In the genomic region with DNA sequence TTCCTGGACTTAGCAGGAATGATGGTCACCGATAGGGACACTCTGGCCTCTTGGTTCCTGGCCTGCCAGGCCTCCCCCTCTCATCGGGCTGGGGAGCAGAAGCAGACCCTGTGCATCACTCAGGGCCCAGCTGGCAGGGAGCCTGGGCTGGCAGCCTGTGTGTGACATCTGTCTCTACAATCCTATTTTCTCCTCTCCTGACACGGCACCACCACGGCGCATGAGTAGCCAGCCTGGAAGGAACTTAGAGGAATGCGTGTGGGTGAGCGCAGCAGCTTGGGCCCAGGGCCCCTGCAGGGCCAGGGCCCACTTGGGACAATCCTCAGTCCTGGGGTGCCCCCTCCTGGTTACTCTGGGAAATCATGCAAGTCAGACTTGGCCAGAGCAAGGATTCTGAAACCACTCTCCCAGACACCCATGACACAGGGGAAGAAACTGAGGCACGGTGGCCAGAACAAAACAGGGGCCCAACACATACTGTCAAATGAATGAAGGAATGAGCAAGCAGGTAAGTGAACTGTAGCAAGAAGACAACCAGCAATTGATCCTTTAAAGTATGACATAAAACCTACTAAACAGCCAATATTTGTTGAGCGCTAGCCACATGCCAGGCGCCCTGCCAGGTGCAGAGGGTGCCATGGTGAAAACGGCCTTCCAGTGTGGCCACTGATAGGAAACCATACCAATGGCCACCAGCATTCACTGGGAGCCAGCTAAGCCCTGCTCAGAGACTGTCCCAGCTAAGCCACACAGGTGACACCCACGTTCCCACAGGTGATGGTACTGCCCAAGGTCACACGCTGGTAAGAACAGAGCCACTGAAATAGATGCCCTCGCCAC, we compare ENCODE assay signal across 1 cellular context.
TF ChIP-seq lines count a peak whose summit lies in the region.

No MANE protein-coding gene starts in this region.

TF ChIP-seq in K562, 482 proteins besides CTCF, POLR2A, EP300 and RAD21 (continued from another document and continues in another):
- TF ChIP-seq, protein P1, sequence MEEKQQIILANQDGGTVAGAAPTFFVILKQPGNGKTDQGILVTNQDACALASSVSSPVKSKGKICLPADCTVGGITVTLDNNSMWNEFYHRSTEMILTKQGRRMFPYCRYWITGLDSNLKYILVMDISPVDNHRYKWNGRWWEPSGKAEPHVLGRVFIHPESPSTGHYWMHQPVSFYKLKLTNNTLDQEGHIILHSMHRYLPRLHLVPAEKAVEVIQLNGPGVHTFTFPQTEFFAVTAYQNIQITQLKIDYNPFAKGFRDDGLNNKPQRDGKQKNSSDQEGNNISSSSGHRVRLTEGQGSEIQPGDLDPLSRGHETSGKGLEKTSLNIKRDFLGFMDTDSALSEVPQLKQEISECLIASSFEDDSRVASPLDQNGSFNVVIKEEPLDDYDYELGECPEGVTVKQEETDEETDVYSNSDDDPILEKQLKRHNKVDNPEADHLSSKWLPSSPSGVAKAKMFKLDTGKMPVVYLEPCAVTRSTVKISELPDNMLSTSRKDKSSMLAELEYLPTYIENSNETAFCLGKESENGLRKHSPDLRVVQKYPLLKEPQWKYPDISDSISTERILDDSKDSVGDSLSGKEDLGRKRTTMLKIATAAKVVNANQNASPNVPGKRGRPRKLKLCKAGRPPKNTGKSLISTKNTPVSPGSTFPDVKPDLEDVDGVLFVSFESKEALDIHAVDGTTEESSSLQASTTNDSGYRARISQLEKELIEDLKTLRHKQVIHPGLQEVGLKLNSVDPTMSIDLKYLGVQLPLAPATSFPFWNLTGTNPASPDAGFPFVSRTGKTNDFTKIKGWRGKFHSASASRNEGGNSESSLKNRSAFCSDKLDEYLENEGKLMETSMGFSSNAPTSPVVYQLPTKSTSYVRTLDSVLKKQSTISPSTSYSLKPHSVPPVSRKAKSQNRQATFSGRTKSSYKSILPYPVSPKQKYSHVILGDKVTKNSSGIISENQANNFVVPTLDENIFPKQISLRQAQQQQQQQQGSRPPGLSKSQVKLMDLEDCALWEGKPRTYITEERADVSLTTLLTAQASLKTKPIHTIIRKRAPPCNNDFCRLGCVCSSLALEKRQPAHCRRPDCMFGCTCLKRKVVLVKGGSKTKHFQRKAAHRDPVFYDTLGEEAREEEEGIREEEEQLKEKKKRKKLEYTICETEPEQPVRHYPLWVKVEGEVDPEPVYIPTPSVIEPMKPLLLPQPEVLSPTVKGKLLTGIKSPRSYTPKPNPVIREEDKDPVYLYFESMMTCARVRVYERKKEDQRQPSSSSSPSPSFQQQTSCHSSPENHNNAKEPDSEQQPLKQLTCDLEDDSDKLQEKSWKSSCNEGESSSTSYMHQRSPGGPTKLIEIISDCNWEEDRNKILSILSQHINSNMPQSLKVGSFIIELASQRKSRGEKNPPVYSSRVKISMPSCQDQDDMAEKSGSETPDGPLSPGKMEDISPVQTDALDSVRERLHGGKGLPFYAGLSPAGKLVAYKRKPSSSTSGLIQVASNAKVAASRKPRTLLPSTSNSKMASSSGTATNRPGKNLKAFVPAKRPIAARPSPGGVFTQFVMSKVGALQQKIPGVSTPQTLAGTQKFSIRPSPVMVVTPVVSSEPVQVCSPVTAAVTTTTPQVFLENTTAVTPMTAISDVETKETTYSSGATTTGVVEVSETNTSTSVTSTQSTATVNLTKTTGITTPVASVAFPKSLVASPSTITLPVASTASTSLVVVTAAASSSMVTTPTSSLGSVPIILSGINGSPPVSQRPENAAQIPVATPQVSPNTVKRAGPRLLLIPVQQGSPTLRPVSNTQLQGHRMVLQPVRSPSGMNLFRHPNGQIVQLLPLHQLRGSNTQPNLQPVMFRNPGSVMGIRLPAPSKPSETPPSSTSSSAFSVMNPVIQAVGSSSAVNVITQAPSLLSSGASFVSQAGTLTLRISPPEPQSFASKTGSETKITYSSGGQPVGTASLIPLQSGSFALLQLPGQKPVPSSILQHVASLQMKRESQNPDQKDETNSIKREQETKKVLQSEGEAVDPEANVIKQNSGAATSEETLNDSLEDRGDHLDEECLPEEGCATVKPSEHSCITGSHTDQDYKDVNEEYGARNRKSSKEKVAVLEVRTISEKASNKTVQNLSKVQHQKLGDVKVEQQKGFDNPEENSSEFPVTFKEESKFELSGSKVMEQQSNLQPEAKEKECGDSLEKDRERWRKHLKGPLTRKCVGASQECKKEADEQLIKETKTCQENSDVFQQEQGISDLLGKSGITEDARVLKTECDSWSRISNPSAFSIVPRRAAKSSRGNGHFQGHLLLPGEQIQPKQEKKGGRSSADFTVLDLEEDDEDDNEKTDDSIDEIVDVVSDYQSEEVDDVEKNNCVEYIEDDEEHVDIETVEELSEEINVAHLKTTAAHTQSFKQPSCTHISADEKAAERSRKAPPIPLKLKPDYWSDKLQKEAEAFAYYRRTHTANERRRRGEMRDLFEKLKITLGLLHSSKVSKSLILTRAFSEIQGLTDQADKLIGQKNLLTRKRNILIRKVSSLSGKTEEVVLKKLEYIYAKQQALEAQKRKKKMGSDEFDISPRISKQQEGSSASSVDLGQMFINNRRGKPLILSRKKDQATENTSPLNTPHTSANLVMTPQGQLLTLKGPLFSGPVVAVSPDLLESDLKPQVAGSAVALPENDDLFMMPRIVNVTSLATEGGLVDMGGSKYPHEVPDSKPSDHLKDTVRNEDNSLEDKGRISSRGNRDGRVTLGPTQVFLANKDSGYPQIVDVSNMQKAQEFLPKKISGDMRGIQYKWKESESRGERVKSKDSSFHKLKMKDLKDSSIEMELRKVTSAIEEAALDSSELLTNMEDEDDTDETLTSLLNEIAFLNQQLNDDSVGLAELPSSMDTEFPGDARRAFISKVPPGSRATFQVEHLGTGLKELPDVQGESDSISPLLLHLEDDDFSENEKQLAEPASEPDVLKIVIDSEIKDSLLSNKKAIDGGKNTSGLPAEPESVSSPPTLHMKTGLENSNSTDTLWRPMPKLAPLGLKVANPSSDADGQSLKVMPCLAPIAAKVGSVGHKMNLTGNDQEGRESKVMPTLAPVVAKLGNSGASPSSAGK (IDR thresholded peaks at IDR 0.05) = no peak
- TF ChIP-seq ZMIZ1 (IDR thresholded peaks at IDR 0.05; ENCODE audit: low read depth in 2 of 2, low read length in 2 of 2) = peak in 1 of 2 experiments; percentile 88; a peak in 3 of 4 replicates
- TF ChIP-seq C11orf30 (IDR thresholded peaks at IDR 0.05; ENCODE audit: low read depth) = no peak
- no peak for TF ChIP-seq SRSF7 (optimal IDR thresholded peaks at IDR 0.05; ENCODE audit: low read depth, low read length)
- TF ChIP-seq ZNF24 (IDR thresholded peaks at IDR 0.05) = no peak
- no peak for TF ChIP-seq ZNF707 (CRISPR knock-in tag; conservative IDR thresholded peaks at IDR 0.05)
- no peak for TF ChIP-seq ZNF398 (CRISPR knock-in tag; IDR thresholded peaks at IDR 0.05)
- TF ChIP-seq CSDE1 (IDR thresholded peaks at IDR 0.05) = no peak
- no peak for TF ChIP-seq ZNF668 (CRISPR knock-in tag; IDR thresholded peaks at IDR 0.05)
- no peak for TF ChIP-seq PRMT5 (CRISPR knock-in tag; IDR thresholded peaks at IDR 0.05)
- TF ChIP-seq ZZZ3 (IDR thresholded peaks at IDR 0.05) = no peak
- no peak for TF ChIP-seq ZNF717 (CRISPR knock-in tag; IDR thresholded peaks at IDR 0.05)
- peak; percentile 77 for TF ChIP-seq ZKSCAN1 (IDR thresholded peaks at IDR 0.05; ENCODE audit: low read depth, low read length)
- TF ChIP-seq MAZ (CRISPR knock-in tag; conservative IDR thresholded peaks at IDR 0.05 in 1 of 2, IDR thresholded peaks at IDR 0.05 in 1 of 2) = no peak
- TF ChIP-seq, protein P2, sequence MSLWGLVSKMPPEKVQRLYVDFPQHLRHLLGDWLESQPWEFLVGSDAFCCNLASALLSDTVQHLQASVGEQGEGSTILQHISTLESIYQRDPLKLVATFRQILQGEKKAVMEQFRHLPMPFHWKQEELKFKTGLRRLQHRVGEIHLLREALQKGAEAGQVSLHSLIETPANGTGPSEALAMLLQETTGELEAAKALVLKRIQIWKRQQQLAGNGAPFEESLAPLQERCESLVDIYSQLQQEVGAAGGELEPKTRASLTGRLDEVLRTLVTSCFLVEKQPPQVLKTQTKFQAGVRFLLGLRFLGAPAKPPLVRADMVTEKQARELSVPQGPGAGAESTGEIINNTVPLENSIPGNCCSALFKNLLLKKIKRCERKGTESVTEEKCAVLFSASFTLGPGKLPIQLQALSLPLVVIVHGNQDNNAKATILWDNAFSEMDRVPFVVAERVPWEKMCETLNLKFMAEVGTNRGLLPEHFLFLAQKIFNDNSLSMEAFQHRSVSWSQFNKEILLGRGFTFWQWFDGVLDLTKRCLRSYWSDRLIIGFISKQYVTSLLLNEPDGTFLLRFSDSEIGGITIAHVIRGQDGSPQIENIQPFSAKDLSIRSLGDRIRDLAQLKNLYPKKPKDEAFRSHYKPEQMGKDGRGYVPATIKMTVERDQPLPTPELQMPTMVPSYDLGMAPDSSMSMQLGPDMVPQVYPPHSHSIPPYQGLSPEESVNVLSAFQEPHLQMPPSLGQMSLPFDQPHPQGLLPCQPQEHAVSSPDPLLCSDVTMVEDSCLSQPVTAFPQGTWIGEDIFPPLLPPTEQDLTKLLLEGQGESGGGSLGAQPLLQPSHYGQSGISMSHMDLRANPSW (CRISPR knock-in tag; IDR thresholded peaks at IDR 0.05) = peak; percentile 93
- no peak for TF ChIP-seq TBP (optimal IDR thresholded peaks at IDR 0.05; ENCODE audit: low read depth, low read length)
- TF ChIP-seq NFRKB (IDR thresholded peaks at IDR 0.05; ENCODE audit: low read depth) = no peak
- TF ChIP-seq DNMT1 (IDR thresholded peaks at IDR 0.05) = no peak
- TF ChIP-seq, protein P3, sequence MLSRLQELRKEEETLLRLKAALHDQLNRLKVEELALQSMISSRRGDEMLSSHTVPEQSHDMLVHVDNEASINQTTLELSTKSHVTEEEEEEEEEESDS (CRISPR knock-in tag; IDR thresholded peaks at IDR 0.05) = no peak
- no peak for TF ChIP-seq MYNN (IDR thresholded peaks at IDR 0.05)
- no peak for TF ChIP-seq MYNN (CRISPR knock-in tag; IDR thresholded peaks at IDR 0.05)
- TF ChIP-seq ZNF124 (CRISPR knock-in tag; IDR thresholded peaks at IDR 0.05) = no peak
- TF ChIP-seq JUND (IDR thresholded peaks at IDR 0.05; ENCODE audit: borderline replicate concordance, low read depth, low read length) = peak; percentile 93
- no peak for TF ChIP-seq JUND (tag; IDR thresholded peaks at IDR 0.05; ENCODE audit: borderline replicate concordance, low read depth, low read length)
- TF ChIP-seq RBM14 (IDR thresholded peaks at IDR 0.05; ENCODE audit: borderline replicate concordance, insufficient read depth, low read depth, low read length) = no peak
- TF ChIP-seq CREB1 (IDR thresholded peaks at IDR 0.05) = peak; percentile 41; the same call in 1 of the 2 replicates
- TF ChIP-seq CREB1 (CRISPR knock-in tag; IDR thresholded peaks at IDR 0.05) = no peak
- no peak for TF ChIP-seq ATF3 (IDR thresholded peaks at IDR 0.05)
- peak; percentile 90 for TF ChIP-seq ATF3 (CRISPR knock-in tag; conservative IDR thresholded peaks at IDR 0.05)
- no peak for TF ChIP-seq CBFA2T2 (conservative IDR thresholded peaks at IDR 0.05)
- no peak for TF ChIP-seq GTF2B (IDR thresholded peaks at IDR 0.05; ENCODE audit: extremely low read depth, insufficient read length)
- no peak for TF ChIP-seq MTA1 (IDR thresholded peaks at IDR 0.05; ENCODE audit: borderline replicate concordance)
- TF ChIP-seq ESRRB (CRISPR knock-in tag; IDR thresholded peaks at IDR 0.05; ENCODE audit: borderline replicate concordance) = no peak
- TF ChIP-seq KLF16 (IDR thresholded peaks at IDR 0.05) = no peak
- peak; percentile 81 for TF ChIP-seq ZNF384 (IDR thresholded peaks at IDR 0.05; ENCODE audit: low read depth, low read length)
- TF ChIP-seq L3MBTL2 (IDR thresholded peaks at IDR 0.05) = no peak
- TF ChIP-seq CAMTA2 (CRISPR knock-in tag; conservative IDR thresholded peaks at IDR 0.05) = no peak
- no peak for TF ChIP-seq ZNF780A (CRISPR knock-in tag; IDR thresholded peaks at IDR 0.05)
- TF ChIP-seq RB1 (IDR thresholded peaks at IDR 0.05; ENCODE audit: low read depth) = no peak
- peak; percentile 100 for TF ChIP-seq SMC3 (conservative IDR thresholded peaks at IDR 0.05; ENCODE audit: insufficient read depth, low read depth, low read length)
